8 cellular contexts compared by ENCODE assay signal in the genomic region with DNA sequence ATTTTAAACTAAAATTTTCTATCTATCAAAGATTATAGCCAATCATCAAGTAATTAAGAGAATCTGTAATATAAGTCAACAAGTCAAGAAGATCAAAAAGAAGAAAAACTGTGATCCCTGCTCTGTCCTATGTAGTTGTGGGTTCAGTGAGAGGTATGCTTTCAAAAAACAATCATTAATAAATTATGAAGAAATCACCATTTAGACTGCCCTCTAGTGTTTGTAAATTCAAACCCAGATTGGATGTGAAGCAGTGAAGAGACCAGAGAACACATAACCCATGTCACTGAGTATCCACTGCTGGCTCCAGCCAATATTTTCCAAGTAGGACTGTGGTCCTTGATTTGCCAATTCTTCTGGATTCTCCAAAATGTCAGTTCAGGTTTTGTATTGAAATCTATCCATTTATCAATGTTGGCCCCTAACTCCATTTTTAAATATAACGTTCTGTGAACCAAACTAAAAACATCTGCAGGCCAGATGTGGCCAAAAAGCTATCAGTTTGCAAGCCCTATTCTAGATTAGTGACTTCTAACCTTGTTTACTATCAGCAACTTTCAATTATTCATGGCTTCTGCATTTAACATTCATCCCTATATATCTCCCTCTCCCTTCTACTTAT.
DNase-seq lines count a peak whose midpoint lies in the region; FAIRE-seq and TF ChIP-seq lines count a peak whose summit lies in the region.

No MANE protein-coding gene starts in this region.

- intact Hi-C loops in cardiac septum (cut with DNase I) = no loop called here

- H3K36me3 ChIP-seq in cardiac muscle cell = no peaks in the 10 kb centered on the region

- TF ChIP-seq CTCF in cardiac muscle cell (IDR thresholded peaks at IDR 0.05; ENCODE audit: low read depth, low read length) (peak; percentile 49), glutamatergic neuron (IDR thresholded peaks at IDR 0.05; ENCODE audit: partially characterized antibody, unreplicated experiment) (peak; percentile 45)

- no peak overlapping the region for H3K27ac Mint-ChIP-seq in glutamatergic neuron (ENCODE audit: unreplicated experiment)

- H3K4me1 Mint-ChIP-seq in glutamatergic neuron (ENCODE audit: low read depth, unreplicated experiment) = no peaks in the 10 kb centered on the region

- H3K4me3 ChIP-seq in cardiac muscle cell = no peak overlapping the region

- FAIRE-seq in urothelium cell line (lab: Jason Lieb, UNC) (no peak), GM12891 (lab: Jason Lieb, UNC) (no peak)

- no peaks in the 10 kb centered on the region for H3K36me3 Mint-ChIP-seq in glutamatergic neuron (ENCODE audit: unreplicated experiment)

- no peak overlapping the region for H3K4me3 Mint-ChIP-seq in glutamatergic neuron (ENCODE audit: unreplicated experiment)

- H3K27ac ChIP-seq in cardiac muscle cell = peak overlapping the region; percentile 78

- peaks cover 16% of the 10 kb centered on the region for H3K4me1 ChIP-seq in cardiac muscle cell (ENCODE audit: low read depth)

- DNase-seq in cardiac muscle cell (ENCODE audit: low read depth in 1 of 2, low spot score in 1 of 2) (peak; percentile 48 to 49), cardiac septum (ENCODE audit: low spot score) (no peak), SK-MEL-5 (ENCODE audit: low read depth, low spot score) (peak; percentile 71), glutamatergic neuron (no peak), urothelium cell line (ENCODE audit: low spot score) (peak; percentile 20), GM12891 (ENCODE audit: insufficient read length, low spot score) (no peak), 8988T (no peak)
- DNase-seq in stimulated activated CD4-positive, alpha-beta T cell treated with anti-CD3 and anti-CD28 coated beads, Interleukin-4, amount 100 ng/mL, for 1 hour = no peak

- no peaks in the 10 kb centered on the region for H3K27me3 ChIP-seq in cardiac muscle cell

- in situ Hi-C loops in SK-MEL-5 (cut with HindIII; ENCODE audit: low pct_unique_long_range_greater_than_20kb, low sequenced_read_pairs) = no loop called here

- TF ChIP-seq POLR2A in GM12891 (IDR thresholded peaks at IDR 0.05; ENCODE audit: low read depth, low read length) = no peak

- no peaks in the 10 kb centered on the region for H3K27me3 Mint-ChIP-seq in glutamatergic neuron (ENCODE audit: unreplicated experiment)

- H3K9me3 ChIP-seq in cardiac muscle cell (ENCODE audit: low read depth) = no peaks in the 10 kb centered on the region

- no peaks in the 10 kb centered on the region for H3K9me3 Mint-ChIP-seq in glutamatergic neuron (ENCODE audit: unreplicated experiment)

TF ChIP-seq in GM12891, 5 proteins besides CTCF, POLR2A, EP300 and RAD21:
- no peak for TF ChIP-seq POLR2AphosphoS5 (IDR thresholded peaks at IDR 0.05; ENCODE audit: low read depth, low read length)

Comparison
In these comparisons a context has a peak if more than half of its experiments do, and no peak if none do; other contexts are left out.
1. DNase-seq: peak in cardiac muscle cell (2 of 2), SK-MEL-5 (single experiment) and urothelium cell line (single experiment); none in cardiac septum (single experiment), glutamatergic neuron (single experiment), GM12891 (single experiment), 8988T (single experiment) and stimulated activated CD4-positive, alpha-beta T cell treated with anti-CD3 and anti-CD28 coated beads, Interleukin-4, amount 100 ng/mL, for 1 hour (single experiment).